In genomic region chr5:54310433-54311177, GRCh38 we compare ENCODE assay signal across 1 cellular context.
TF ChIP-seq lines count a peak whose summit lies in the region.

Gene ARL15, minus strand, starts transcription at chr5:54310573.

TF ChIP-seq in K562, 482 proteins besides CTCF, POLR2A, EP300 and RAD21 (continued from another document and continues in another):
- TF ChIP-seq THRA (IDR thresholded peaks at IDR 0.05): no peak
- 0 out of 2 replicates have a peak, but pooled peaks have one; percentile 13 for TF ChIP-seq ZNF24 (IDR thresholded peaks at IDR 0.05)
- no peak for TF ChIP-seq ZNF282 (CRISPR knock-in tag; IDR thresholded peaks at IDR 0.05)
- TF ChIP-seq ZNF121 (CRISPR knock-in tag; conservative IDR thresholded peaks at IDR 0.05): no peak
- TF ChIP-seq E2F4 (CRISPR knock-in tag; IDR thresholded peaks at IDR 0.05; ENCODE audit: low read depth): no peak
- TF ChIP-seq THAP7 (CRISPR knock-in tag; IDR thresholded peaks at IDR 0.05): peak; percentile 75; the same call in 1 of the 2 replicates
- no peak for TF ChIP-seq IRF2 (CRISPR knock-in tag; IDR thresholded peaks at IDR 0.05)
- TF ChIP-seq POU5F1 (IDR thresholded peaks at IDR 0.05; ENCODE audit: borderline replicate concordance, low read depth, low read length, partially characterized antibody): no peak
- peak; percentile 85 for TF ChIP-seq RNF2 (IDR thresholded peaks at IDR 0.05)
- 0 out of 2 replicates have a peak, but pooled peaks have one; percentile 62 for TF ChIP-seq REST (CRISPR knock-in tag; IDR thresholded peaks at IDR 0.05; ENCODE audit: low read depth)
- TF ChIP-seq CCAR2 (IDR thresholded peaks at IDR 0.05; ENCODE audit: low read depth, low read length): no peak
- no peak for TF ChIP-seq COPS2 (conservative IDR thresholded peaks at IDR 0.05)
- peak; percentile 60 for TF ChIP-seq ASH1L (IDR thresholded peaks at IDR 0.05; ENCODE audit: borderline replicate concordance, low read depth, partially characterized antibody)
- TF ChIP-seq MGA (IDR thresholded peaks at IDR 0.05): peak; percentile 46; the same call in 1 of the 2 replicates
- peak; percentile 82 for TF ChIP-seq ZNF511 (CRISPR knock-in tag; IDR thresholded peaks at IDR 0.05)
- no peak for TF ChIP-seq ZNF174 (CRISPR knock-in tag; IDR thresholded peaks at IDR 0.05)
- TF ChIP-seq ILK (tag; IDR thresholded peaks at IDR 0.05; ENCODE audit: borderline replicate concordance, low read depth): no peak
- no peak for TF ChIP-seq FOXO4 (CRISPR knock-in tag; IDR thresholded peaks at IDR 0.05)
- TF ChIP-seq RBM22 (IDR thresholded peaks at IDR 0.05; ENCODE audit: low read depth, low read length, poor library complexity, severe bottlenecking): peak; percentile 98
- no peak for TF ChIP-seq KLF16 (IDR thresholded peaks at IDR 0.05)
- no peak for TF ChIP-seq RERE (CRISPR knock-in tag; IDR thresholded peaks at IDR 0.05; ENCODE audit: borderline replicate concordance)
- peak; percentile 99 for TF ChIP-seq CBX1 (IDR thresholded peaks at IDR 0.05; ENCODE audit: low read depth)
- peak; percentile 78 for TF ChIP-seq NFIC (IDR thresholded peaks at IDR 0.05)
- no peak for TF ChIP-seq KAT2B (IDR thresholded peaks at IDR 0.05; ENCODE audit: low read depth, low read length)
- TF ChIP-seq USF1 (CRISPR knock-in tag; IDR thresholded peaks at IDR 0.05): peak; percentile 43
